ENCODE assay signal across 32 cellular contexts in genomic region chrX:132933170-132933569, GRCh38. TPM values are rescaled to one million over a fixed set of nuclear protein-coding genes. Genes with fewer than 3 reads are reported as not detected.
"Had no signal": no experiment of that assay in that cellular context is flagged by ENCODE, and none has a peak within 500 bp of the region (broad histone marks: within the 10 kb centered on the region; RNA-seq: fewer than 3 reads in every experiment).

No MANE protein-coding gene starts in this region.

- H2AFZ ChIP-seq: neural progenitor cell, parathyroid adenoma had no signal

- H3K9ac ChIP-seq: neural progenitor cell, parathyroid adenoma had no signal

- ATAC-seq: natural killer cell; psoas muscle; right cardiac atrium; sciatic nerve; stimulated activated memory B cell treated with anti-CD40 and anti-IgM and Interleukin-4, amounts not matched to agents 10 μg/mL and 1 μg/mL and 100 μg/mL, for 72 hours; stimulated activated naive CD8-positive, alpha-beta T cell treated with anti-CD3 and anti-CD28 coated beads, Interleukin-15, amount 100 ng/mL, for 72 hours; stimulated activated naive CD8-positive, alpha-beta T cell treated with anti-CD3 and anti-CD28 coated beads, Interleukin-15, Interleukin-2, amounts not matched to agents 100 U/mL and 50 U/mL, for 24 hours; upper lobe of right lung had no signal

- H3K9me3 ChIP-seq: ovary, psoas muscle, spleen, suprapubic skin, testis, tibial artery, transverse colon, upper lobe of right lung, uterus had no signal

- H3K4me2 ChIP-seq: neural progenitor cell, smooth muscle cell had no signal

- H3K27me3 ChIP-seq: neural progenitor cell, ovary, suprapubic skin, testis, tibial artery, transverse colon, upper lobe of right lung, uterus had no signal

- H3K27ac ChIP-seq: neural progenitor cell, ovary, parathyroid adenoma, psoas muscle, skin epidermis, spleen, suprapubic skin, testis, tibial artery, transverse colon, upper lobe of right lung, uterus had no signal

- H3K36me3 ChIP-seq: neural progenitor cell, ovary, spleen, suprapubic skin, tibial artery, transverse colon, upper lobe of right lung, uterus had no signal

- DNase-seq: natural killer cell; occipital lobe; ovary; posterior cingulate gyrus; psoas muscle; right cardiac atrium; spleen; stimulated activated CD4-positive, alpha-beta T cell treated with anti-CD3 and anti-CD28 coated beads, Interleukin-12 subunit alpha, Interleukin-12 subunit beta, amount 100 ng/mL, for 4 hours; stimulated activated CD4-positive, alpha-beta T cell treated with anti-CD3 and anti-CD28 coated beads, Interleukin-1b, Interleukin-23, amount 100 ng/mL, for 48 hours; stimulated activated CD4-positive, alpha-beta T cell treated with anti-CD3 and anti-CD28 coated beads, Interleukin-4, amount 100 ng/mL, for 1 hour; stimulated activated CD4-positive, alpha-beta T cell treated with anti-CD3 and anti-CD28 coated beads, Interleukin-4, amount 100 ng/mL, for 4 hours; stimulated activated CD8-positive, alpha-beta memory T cell treated with anti-CD3 and anti-CD28 coated beads, Interleukin-4, amount 100 ng/mL, for 48 hours; stimulated activated naive CD4-positive, alpha-beta T cell; stimulated activated naive CD8-positive, alpha-beta T cell treated with anti-CD3 and anti-CD28 coated beads, Interleukin-15, amount 100 ng/mL, for 72 hours; stimulated activated naive CD8-positive, alpha-beta T cell treated with anti-CD3 and anti-CD28 coated beads, Interleukin-15, Interleukin-2, amounts not matched to agents 100 U/mL and 50 U/mL, for 24 hours; substantia nigra; testis; tibial artery; transverse colon; upper lobe of right lung; uterus had no signal

- H3K27ac Mint-ChIP-seq: natural killer cell; nephron; neural progenitor cell; progenitor cell of endocrine pancreas; stimulated activated memory B cell treated with anti-CD40 and anti-IgM and Interleukin-4, amounts not matched to agents 10 μg/mL and 1 μg/mL and 100 μg/mL, for 72 hours; stimulated activated naive CD8-positive, alpha-beta T cell treated with anti-CD3 and anti-CD28 coated beads, Interleukin-15, amount 100 ng/mL, for 72 hours; type B pancreatic cell had no signal

- H3K4me3 Mint-ChIP-seq: natural killer cell; nephron; neural progenitor cell; stimulated activated memory B cell treated with anti-CD40 and anti-IgM and Interleukin-4, amounts not matched to agents 10 μg/mL and 1 μg/mL and 100 μg/mL, for 72 hours; stimulated activated naive CD8-positive, alpha-beta T cell treated with anti-CD3 and anti-CD28 coated beads, Interleukin-15, amount 100 ng/mL, for 72 hours; type B pancreatic cell had no signal

- H3K4me1 ChIP-seq: neural progenitor cell, parathyroid adenoma, psoas muscle, spleen, suprapubic skin, testis, tibial artery, transverse colon, upper lobe of right lung, uterus had no signal

- H3K27me3 Mint-ChIP-seq: progenitor cell of endocrine pancreas; stimulated activated memory B cell treated with anti-CD40 and anti-IgM and Interleukin-4, amounts not matched to agents 10 μg/mL and 1 μg/mL and 100 μg/mL, for 72 hours; type B pancreatic cell had no signal

- H3K36me3 Mint-ChIP-seq: natural killer cell; neural progenitor cell; stimulated activated memory B cell treated with anti-CD40 and anti-IgM and Interleukin-4, amounts not matched to agents 10 μg/mL and 1 μg/mL and 100 μg/mL, for 72 hours had no signal

- H3K4me3 ChIP-seq: neural progenitor cell, ovary, psoas muscle, skin epidermis, smooth muscle cell, spleen, suprapubic skin, testis, tibial artery, transverse colon, upper lobe of right lung, uterus had no signal

- H3K4me1 Mint-ChIP-seq: natural killer cell; nephron; stimulated activated memory B cell treated with anti-CD40 and anti-IgM and Interleukin-4, amounts not matched to agents 10 μg/mL and 1 μg/mL and 100 μg/mL, for 72 hours; stimulated activated naive CD8-positive, alpha-beta T cell treated with anti-CD3 and anti-CD28 coated beads, Interleukin-15, amount 100 ng/mL, for 72 hours had no signal

- H3K79me2 ChIP-seq: parathyroid adenoma had no signal

RNA-seq across cellular contexts. Expression of gene HS6ST2, which starts 25.3 kb away (rescaled TPM):
- total RNA-seq: natural killer cell, osteoblast had no signal
